In the genomic region with DNA sequence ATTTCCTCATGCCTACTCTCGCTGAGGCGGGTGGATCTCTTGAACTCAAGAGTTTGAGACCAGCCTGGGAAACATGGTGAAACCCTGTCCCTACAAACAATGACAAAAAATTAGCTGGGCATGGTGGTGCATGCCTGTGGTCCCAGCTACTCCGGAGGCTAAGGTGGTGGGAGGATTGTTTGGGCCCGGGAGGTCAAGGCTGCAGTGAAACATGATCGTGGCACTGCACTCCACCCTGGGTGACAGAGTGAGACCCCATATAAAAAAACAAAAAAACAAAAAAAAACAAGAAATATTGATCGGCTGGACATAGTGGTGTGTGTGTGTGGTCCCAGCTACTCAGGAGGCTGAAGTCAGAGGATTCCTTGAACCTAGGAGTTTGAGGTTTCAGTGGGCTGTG, we compare ENCODE assay signal across 21 cellular contexts.
"Had no signal": no experiment of that assay in that cellular context is flagged by ENCODE, and none has a peak within 500 bp of the region (broad histone marks: within the 10 kb centered on the region; RNA-seq: fewer than 3 reads in every experiment).

No MANE protein-coding gene starts in this region.

- H3K36me3 ChIP-seq: esophagus muscularis mucosa, gastroesophageal sphincter, pancreas, right lobe of liver, tibial nerve had no signal

- H3K4me3 ChIP-seq: esophagus muscularis mucosa, gastroesophageal sphincter, lung, pancreas, psoas muscle, right lobe of liver, testis, tibial nerve had no signal

- FAIRE-seq: pancreas had no signal

- H3K27me3 Mint-ChIP-seq: stimulated activated memory B cell treated with anti-CD40 and anti-IgM and Interleukin-4, amounts not matched to agents 10 μg/mL and 1 μg/mL and 100 μg/mL, for 72 hours; stimulated activated naive CD8-positive, alpha-beta T cell treated with anti-CD3 and anti-CD28 coated beads, Interleukin-15, Interleukin-2, amounts not matched to agents 100 ng/mL and 50 ng/mL, for 24 hours had no signal

- ATAC-seq: gastroesophageal sphincter; left ventricle myocardium superior; pancreas; psoas muscle; right lobe of liver; stimulated activated memory B cell treated with anti-CD40 and anti-IgM and Interleukin-4, amounts not matched to agents 10 μg/mL and 1 μg/mL and 100 μg/mL, for 72 hours had no signal

- DNase-seq: effector memory CD4-positive, alpha-beta T cell; glutamatergic neuron; islet precursor cell; left ventricle myocardium superior; mesenchymal stem cell; naive B cell; occipital lobe; pancreas; psoas muscle; retina; stimulated activated CD4-positive, alpha-beta T cell treated with anti-CD3 and anti-CD28 coated beads, Interleukin-4, amount 100 ng/mL, for 24 hours; testis had no signal

- H3K4me3 Mint-ChIP-seq: naive B cell; nephron; stimulated activated memory B cell treated with anti-CD40 and anti-IgM and Interleukin-4, amounts not matched to agents 10 μg/mL and 1 μg/mL and 100 μg/mL, for 72 hours; stimulated activated naive CD8-positive, alpha-beta T cell treated with anti-CD3 and anti-CD28 coated beads, Interleukin-15, Interleukin-2, amounts not matched to agents 100 ng/mL and 50 ng/mL, for 24 hours had no signal

- H3K9me3 Mint-ChIP-seq: naive B cell; nephron; stimulated activated memory B cell treated with anti-CD40 and anti-IgM and Interleukin-4, amounts not matched to agents 10 μg/mL and 1 μg/mL and 100 μg/mL, for 72 hours; stimulated activated naive CD8-positive, alpha-beta T cell treated with anti-CD3 and anti-CD28 coated beads, Interleukin-15, Interleukin-2, amounts not matched to agents 100 ng/mL and 50 ng/mL, for 24 hours had no signal

- H3K4me1 ChIP-seq: esophagus muscularis mucosa, gastroesophageal sphincter, pancreas, psoas muscle, right lobe of liver, testis had no signal

- H3K9me3 ChIP-seq: esophagus muscularis mucosa, gastroesophageal sphincter, pancreas, psoas muscle, right lobe of liver, testis, tibial nerve had no signal

- H3K27ac ChIP-seq: epithelial cell of prostate, esophagus muscularis mucosa, gastroesophageal sphincter, pancreas, psoas muscle, right lobe of liver, testis, tibial nerve had no signal

- H3K27ac Mint-ChIP-seq: naive B cell; nephron; stimulated activated memory B cell treated with anti-CD40 and anti-IgM and Interleukin-4, amounts not matched to agents 10 μg/mL and 1 μg/mL and 100 μg/mL, for 72 hours; stimulated activated naive CD8-positive, alpha-beta T cell treated with anti-CD3 and anti-CD28 coated beads, Interleukin-15, Interleukin-2, amounts not matched to agents 100 ng/mL and 50 ng/mL, for 24 hours had no signal

- H3K4me1 Mint-ChIP-seq: stimulated activated memory B cell treated with anti-CD40 and anti-IgM and Interleukin-4, amounts not matched to agents 10 μg/mL and 1 μg/mL and 100 μg/mL, for 72 hours had no signal

- H3K36me3 Mint-ChIP-seq: naive B cell; stimulated activated memory B cell treated with anti-CD40 and anti-IgM and Interleukin-4, amounts not matched to agents 10 μg/mL and 1 μg/mL and 100 μg/mL, for 72 hours had no signal

- H3K27me3 ChIP-seq: esophagus muscularis mucosa, gastroesophageal sphincter, pancreas, right lobe of liver, testis, tibial nerve had no signal
